9 cellular contexts compared by ENCODE assay signal in genomic region chr7:77796960-77797359, GRCh38. TPM values are rescaled to one million over a fixed set of nuclear protein-coding genes. Genes with fewer than 3 reads are reported as not detected.
DNase-seq lines count a peak whose midpoint lies in the region; ATAC-seq, FAIRE-seq and TF ChIP-seq lines count a peak whose summit lies in the region.
"Had no signal": no experiment of that assay in that cellular context is flagged by ENCODE, and none has a peak within 500 bp of the region (broad histone marks: within the 10 kb centered on the region; RNA-seq: fewer than 3 reads in every experiment).

No MANE protein-coding gene starts in this region.

- H3K4me3 ChIP-seq in right cardiac atrium (ENCODE audit: low read length) = peak overlapping the region; percentile 72
- H3K4me3 ChIP-seq in right atrium auricular region = peak overlapping the region in 1 of 2 donors; percentile 90
- H3K4me3 ChIP-seq in GM12878 = peak overlapping the region; percentile 85
- no peak overlapping the region for H3K4me3 ChIP-seq in mesendoderm (ENCODE audit: low read length)
- peak overlapping the region; percentile 30 to 79 for H3K4me3 ChIP-seq in aorta (ENCODE audit: low read length in 2 of 2)

- in situ Hi-C loops in GM12878 (cut with MboI) = no loop called here

- TF ChIP-seq RAD21 in GM12878 (IDR thresholded peaks at IDR 0.05; ENCODE audit: insufficient read depth, low read depth, low read length) = no peak

- POLR2A ChIA-PET in GM12878 (lab: Charles Lee) = interaction anchor here (1.1 kb wide), 2 partner anchors 8 to 101 kb away, joined by 3 to 4 read pairs; partner anchors contain the start of gene RSBN1L

- H3K4me2 ChIP-seq in GM12878 (ENCODE audit: control insufficient read depth, insufficient read depth) = peak overlapping the region; percentile 70
- H3K4me2 ChIP-seq in mesendoderm (ENCODE audit: low read length) = peak overlapping the region; percentile 93

- 62% methylated on average over 5 of the region's 5 CpGs for WGBS in right cardiac atrium
- 45% methylated on average over 5 of the region's 5 CpGs for WGBS in GM12878 (ENCODE audit: insufficient coverage, insufficient replicate concordance, low lambda C conversion rate, missing lambda C conversion rate)
- no CpG with 5 or more reads among the region's 5 CpGs for WGBS in mesendoderm (ENCODE audit: extremely low coverage, insufficient coverage, low lambda C conversion rate)
- 53% methylated on average over 5 of the region's 5 CpGs for WGBS in aorta, 2 donors

- H3K56ac ChIP-seq in mesendoderm (ENCODE audit: low read length) = peak overlapping the region; percentile 98

- TF ChIP-seq EP300 in GM12878 (IDR thresholded peaks at IDR 0.05; ENCODE audit: borderline replicate concordance in 1 of 2, control insufficient read depth in 1 of 2, low read depth in 2 of 2, low read length in 2 of 2) = no peak

- DNase-seq in right cardiac atrium = no peak
- DNase-seq in right atrium auricular region (ENCODE audit: low spot score) = no peak
- DNase-seq in GM12878 (ENCODE audit: low read depth, low spot score) = no peak
- no peak for DNase-seq in mesendoderm
- DNase-seq in aorta = no peak
- DNase-seq in foreskin keratinocyte = no peak
- no peak for DNase-seq in NCI-H1092 treated with DMSO at 0.1 percent for 48 hours (lab: John Stamatoyannopoulos, UW)
- DNase-seq: NCI-H146 had no signal

- H3K36me3 ChIP-seq in right atrium auricular region (peaks cover 5% of the 10 kb centered on the region), GM12878 (ENCODE audit: control insufficient read depth in 2 of 2, insufficient read depth in 2 of 2, low read length in 1 of 2) (peaks cover 0 to 13% of the 10 kb centered on the region in 2 experiments; a peak in 2 of 4 replicates), mesendoderm (ENCODE audit: control insufficient read depth, insufficient read depth, low read length) (no peaks in the 10 kb centered on the region), aorta (ENCODE audit: control insufficient read depth in 1 of 2, insufficient read depth in 2 of 2, low read length in 1 of 2) (no peaks in the 10 kb centered on the region)

- H4K5ac ChIP-seq in mesendoderm (ENCODE audit: low read length) = no peak overlapping the region

- ATAC-seq in right cardiac atrium = no peak
- ATAC-seq in GM12878 = no peak
- no peak for ATAC-seq in aorta (ENCODE audit: low FRiP score)
- ATAC-seq in foreskin keratinocyte = no peak
- no peak for ATAC-seq in HG03159 (IDR thresholded peaks at IDR 0.05; ENCODE audit: unreplicated experiment)

- FAIRE-seq in GM12878 (lab: Jason Lieb, UNC) = no peak

- no peak overlapping the region for H3K18ac ChIP-seq in mesendoderm (ENCODE audit: low read length)

- H2AFZ ChIP-seq in GM12878 (ENCODE audit: control insufficient read depth, low read depth, low read length) = no peak overlapping the region

- no peak overlapping the region for H3K23ac ChIP-seq in mesendoderm (ENCODE audit: low read length)

- H3K79me2 ChIP-seq in GM12878 (ENCODE audit: control insufficient read depth, insufficient read depth, low read length) = peaks cover 70% of the 10 kb centered on the region
- H3K79me2 ChIP-seq in mesendoderm (ENCODE audit: control insufficient read depth, insufficient read depth, low read length) = peaks cover 11% of the 10 kb centered on the region

- H2AK5ac ChIP-seq in mesendoderm (ENCODE audit: low read length) = no peak overlapping the region

- H4K8ac ChIP-seq in mesendoderm (ENCODE audit: low read depth, low read length) = no peak overlapping the region

- H3K27ac ChIP-seq in right cardiac atrium (ENCODE audit: low read length) (no peak overlapping the region), right atrium auricular region (no peak overlapping the region), GM12878 (ENCODE audit: control insufficient read depth, insufficient read depth) (peak overlapping the region; percentile 86; the same call in 1 of the 2 replicates), mesendoderm (ENCODE audit: low read depth, low read length) (no peak overlapping the region), aorta (ENCODE audit: low read depth in 1 of 2, low read length in 2 of 2) (no peak overlapping the region), foreskin keratinocyte (no peak overlapping the region)

- TF ChIP-seq CTCF in right atrium auricular region (IDR thresholded peaks at IDR 0.05) (no peak), GM12878 (IDR thresholded peaks at IDR 0.05 in 2 of 3, conservative IDR thresholded peaks at IDR 0.05 in 1 of 3; ENCODE audit: control insufficient read depth in 2 of 3, extremely low read depth in 1 of 3, insufficient read depth in 1 of 3, low read depth in 3 of 3, low read length in 3 of 3) (no peak), foreskin keratinocyte (conservative IDR thresholded peaks at IDR 0.05) (no peak)

- H3K9ac ChIP-seq in GM12878 (ENCODE audit: control insufficient read depth, insufficient read depth, low read length) (peak overlapping the region; percentile 86; the same call in 1 of the 2 replicates), mesendoderm (ENCODE audit: low read length) (peak overlapping the region; percentile 96)

- H3K79me1 ChIP-seq in mesendoderm (ENCODE audit: low read length) = peaks cover 9% of the 10 kb centered on the region

- no peaks in the 10 kb centered on the region for H4K20me1 ChIP-seq in GM12878 (ENCODE audit: control insufficient read depth, insufficient read depth)

- RAD21 ChIA-PET in GM12878 (lab: Charles Lee; ENCODE audit: unreplicated experiment) = interaction anchor here (1.2 kb wide), 1 partner anchor 36 kb away, joined by 3 read pairs; no protein-coding TSS in a partner anchor

- H3K9me3 ChIP-seq in right cardiac atrium (ENCODE audit: control insufficient read depth, low read length) (no peaks in the 10 kb centered on the region), right atrium auricular region (no peaks in the 10 kb centered on the region), GM12878 (replicated peaks; ENCODE audit: control insufficient read depth, insufficient read depth, low read length) (no peaks in the 10 kb centered on the region), aorta (ENCODE audit: control insufficient read depth, low read length) (no peaks in the 10 kb centered on the region)

- H3K4me1 ChIP-seq in right cardiac atrium (ENCODE audit: control insufficient read depth, insufficient read depth, low read length) (no peaks in the 10 kb centered on the region), right atrium auricular region (peaks cover 0 to 23% of the 10 kb centered on the region in 2 donors), GM12878 (ENCODE audit: control insufficient read depth, insufficient read depth, low read length) (peaks cover 5% of the 10 kb centered on the region; the same call in 1 of the 2 replicates), mesendoderm (ENCODE audit: control insufficient read depth, low read depth, low read length) (peaks cover 9% of the 10 kb centered on the region), aorta (ENCODE audit: control insufficient read depth in 1 of 2, insufficient read depth in 2 of 2, low read length in 2 of 2) (no peaks in the 10 kb centered on the region), foreskin keratinocyte (peaks cover 6% of the 10 kb centered on the region)

- intact Hi-C loops in right cardiac atrium (cut with DNase I) = no loop called here
- intact Hi-C loops in GM12878 (cut with micrococcal nuclease; ENCODE audit: unreplicated experiment) = no loop called here
- intact Hi-C loops in aorta (cut with DNase I) = loop anchor here in 1 of 2 donors (5.0 kb wide), 2 partner anchors 100 to 115 kb away; partner anchors contain the start of gene RSBN1L

- H2BK5ac ChIP-seq in mesendoderm (ENCODE audit: low read length) = no peak overlapping the region

- no peak overlapping the region for H2BK120ac ChIP-seq in mesendoderm (ENCODE audit: low read depth, low read length)

- SMC1A ChIA-PET in GM12878 (lab: Charles Lee; ENCODE audit: uncharacterized antibody, unreplicated experiment) = interaction anchor here (0.6 to 1.2 kb wide), 3 partner anchors 8 to 106 kb away, joined by 3 to 5 read pairs (median 4); no protein-coding TSS in a partner anchor

- no peak overlapping the region for H3K4ac ChIP-seq in mesendoderm (ENCODE audit: low read depth, low read length)

- no TSS peak for BruUV-seq in GM12878 (replicated peaks; lab: Mats Ljungman, UMichigan)

- TF ChIP-seq POLR2A in GM12878 (IDR thresholded peaks at IDR 0.05; ENCODE audit: low read depth, low read length) = no peak

- CTCF ChIA-PET in GM12878 (lab: Yijun Ruan, JAX) = interaction anchor here (0.8 to 1.2 kb wide), 2 partner anchors 37 to 135 kb away, joined by 3 read pairs; no protein-coding TSS in a partner anchor

- H3K27me3 ChIP-seq in right cardiac atrium (ENCODE audit: control insufficient read depth, insufficient read depth) = no peaks in the 10 kb centered on the region
- no peaks in the 10 kb centered on the region for H3K27me3 ChIP-seq in right atrium auricular region
- H3K27me3 ChIP-seq in GM12878 (replicated peaks in 1 of 2; ENCODE audit: control insufficient read depth in 2 of 2, insufficient read depth in 2 of 2, low read length in 1 of 2) = no peaks in the 10 kb centered on the region
- no peaks in the 10 kb centered on the region for H3K27me3 ChIP-seq in mesendoderm (ENCODE audit: insufficient read depth, low read length, poor library complexity)
- no peaks in the 10 kb centered on the region for H3K27me3 ChIP-seq in aorta (ENCODE audit: control insufficient read depth in 1 of 2, insufficient read depth in 2 of 2, low read length in 1 of 2)
- no peaks in the 10 kb centered on the region for H3K27me3 ChIP-seq in foreskin keratinocyte

- H2BK15ac ChIP-seq in mesendoderm (replicated peaks; ENCODE audit: low read depth) = no peak overlapping the region

RNA-seq across cellular contexts. Expression of gene TMEM60, which starts 1.3 kb away (rescaled TPM):
- total RNA-seq in right cardiac atrium = 1 to 10 TPM; 7.9 to 9.8 (median 9.1) TPM
- polyA plus RNA-seq in right cardiac atrium = 16.3 TPM
- total RNA-seq in right atrium auricular region = 10 to 100 TPM in 1 of 2 donors, 1 to 10 TPM in 1; 6.6 to 13.8 TPM
- total RNA-seq in GM12878 (2013; cell fraction: nucleolus; rRNA removed) = 7.0 and 7.6 TPM in 2 replicates
- 15.5 and 21.0 TPM in 2 replicates for total RNA-seq in GM12878 (2014; rRNA removed)
- total RNA-seq in GM12878 (2014; rRNA removed; fragmentation: Illumina TruSeq; extraction: Trizol) = 20.1 and 21.3 TPM in 2 replicates
- total RNA-seq in GM12878 (2021) = 12.8 and 13.2 TPM in 2 replicates
- polyA plus RNA-seq in GM12878 (2011; ENCODE audit: low read depth) = 10.9 TPM
- 36.3 and 48.0 TPM in 2 replicates for polyA plus RNA-seq in GM12878 (2011; rRNA removed)
- polyA plus RNA-seq in GM12878 (2011; cell fraction: cytosol; rRNA removed) = 12.2 and 14.0 TPM in 2 replicates
- polyA plus RNA-seq in GM12878 (2011; cell fraction: nucleus; rRNA removed) = 9.8 and 12.7 TPM in 2 replicates
- 17.0 and 20.6 TPM in 2 replicates for polyA plus RNA-seq in GM12878 (2012)
- 20.9 and 24.3 TPM in 2 replicates for polyA plus RNA-seq in GM12878 (2014; fragmentation: Illumina TruSeq; extraction: Trizol)
- 10 to 100 TPM; 75.6 to 94.2 TPM for polyA plus RNA-seq in GM12878 (2014; fragmentation: Nextera tagmentation; extraction: Ambion mirVana)
- polyA plus RNA-seq in GM12878 (2014; rRNA removed) = 18.8 and 25.7 TPM in 2 replicates
- 10 to 100 TPM; 34.8 to 36.0 TPM for polyA plus RNA-seq in GM12878 (2016; fragmentation: Nextera tagmentation; extraction: Ambion mirVana)
- polyA minus RNA-seq in GM12878 (2011; rRNA and poly(A)+ RNA removed) = 11.5 and 11.6 TPM in 2 replicates
- polyA minus RNA-seq in GM12878 (2011; cell fraction: cytosol; rRNA and poly(A)+ RNA removed) = 3.1 and 6.0 TPM in 2 replicates
- 3.4 and 4.4 TPM in 2 replicates for polyA minus RNA-seq in GM12878 (2011; cell fraction: nucleus; rRNA and poly(A)+ RNA removed)
- 13.0 TPM for polyA plus RNA-seq in mesendoderm (2013, experiment 1 of 2)
- polyA plus RNA-seq in mesendoderm (2013, experiment 2 of 2) = 11.6 TPM
- 10 to 100 TPM; 11.0 to 12.7 TPM for total RNA-seq in aorta
- polyA plus RNA-seq in aorta = 10 to 100 TPM; 14.3 to 16.8 TPM
- 16.9 and 20.6 TPM in 2 replicates for total RNA-seq in foreskin keratinocyte
- 23.8 TPM in 2 replicates for polyA plus RNA-seq in foreskin keratinocyte

RNA-seq across cellular contexts. Expression of gene PHTF2, which starts 1.6 kb away (rescaled TPM):
- total RNA-seq in right cardiac atrium (10 to 100 TPM; 17.9 to 20.3 (median 18.3) TPM), right atrium auricular region (10 to 100 TPM; 14.3 to 31.6 TPM), GM12878 (2014; rRNA removed) (29.2 and 35.3 TPM in 2 replicates), GM12878 (2014; rRNA removed; fragmentation: Illumina TruSeq; extraction: Trizol) (35.1 and 35.7 TPM in 2 replicates), GM12878 (2021) (30.4 and 33.6 TPM in 2 replicates), aorta (10 to 100 TPM; 38.0 to 38.4 TPM), foreskin keratinocyte (24.6 and 27.4 TPM in 2 replicates)
- polyA plus RNA-seq in right cardiac atrium (8.4 TPM), GM12878 (2011; rRNA removed) (41.8 and 69.0 TPM in 2 replicates), GM12878 (2014; fragmentation: Illumina TruSeq; extraction: Trizol) (40.3 and 50.4 TPM in 2 replicates), GM12878 (2014; fragmentation: Nextera tagmentation; extraction: Ambion mirVana) (10 to 100 TPM; 12.9 to 14.1 TPM), GM12878 (2014; rRNA removed) (22.0 and 23.8 TPM in 2 replicates), GM12878 (2016; fragmentation: Nextera tagmentation; extraction: Ambion mirVana) (10 to 100 TPM; 21.0 to 24.7 TPM), aorta (10 to 100 TPM in 1 of 2 donors, 1 to 10 TPM in 1; 8.8 to 14.1 TPM), foreskin keratinocyte (5.6 and 7.7 TPM in 2 replicates)
- total RNA-seq in GM12878 (2013; cell fraction: nucleolus; rRNA removed) = 98.2 and 101 TPM in 2 replicates
- 9.0 TPM for polyA plus RNA-seq in GM12878 (2011; ENCODE audit: low read depth)
- 12.3 and 15.8 TPM in 2 replicates for polyA plus RNA-seq in GM12878 (2011; cell fraction: cytosol; rRNA removed)
- polyA plus RNA-seq in GM12878 (2011; cell fraction: nucleus; rRNA removed) = 32.1 and 34.3 TPM in 2 replicates
- polyA plus RNA-seq in GM12878 (2012) = 17.4 and 21.1 TPM in 2 replicates
- 32.5 and 41.2 TPM in 2 replicates for polyA minus RNA-seq in GM12878 (2011; rRNA and poly(A)+ RNA removed)
- 12.6 and 13.6 TPM in 2 replicates for polyA minus RNA-seq in GM12878 (2011; cell fraction: cytosol; rRNA and poly(A)+ RNA removed)
- polyA minus RNA-seq in GM12878 (2011; cell fraction: nucleus; rRNA and poly(A)+ RNA removed) = 29.0 and 31.5 TPM in 2 replicates
- 12.3 TPM for polyA plus RNA-seq in mesendoderm (2013, experiment 1 of 2)
- 12.5 TPM for polyA plus RNA-seq in mesendoderm (2013, experiment 2 of 2)
